25 cellular contexts compared by ENCODE assay signal in genomic region chr5:116892993-116893392, GRCh38.
"Had no signal": no experiment of that assay in that cellular context is flagged by ENCODE, and none has a peak within 500 bp of the region (broad histone marks: within the 10 kb centered on the region; RNA-seq: fewer than 3 reads in every experiment).

No MANE protein-coding gene starts in this region.

- H3K27me3 ChIP-seq: gastrocnemius medialis, neutrophil, right atrium auricular region, sigmoid colon, stomach, thyroid gland, vagina had no signal

- DNase-seq: effector CD8-positive, alpha-beta T cell; endodermal cell; foreskin fibroblast; gastrocnemius medialis; head of caudate nucleus; kidney; mucosa of descending colon; naive B cell; sigmoid colon; stimulated activated CD4-positive, alpha-beta T cell treated with anti-CD3 and anti-CD28 coated beads, Interleukin-2, amount 100 ng/mL, for 24 hours; stimulated activated CD4-positive, alpha-beta T cell treated with anti-CD3 and anti-CD28 coated beads, Interleukin-4, amount 100 ng/mL, for 24 hours; stimulated activated naive CD4-positive, alpha-beta T cell treated with Interleukin-2 at 50 U/mL for 16 hours; stomach; thyroid gland; trophoblast cell had no signal

- H3K36me3 ChIP-seq: gastrocnemius medialis, neutrophil, prostate gland, right atrium auricular region, sigmoid colon, stomach, thyroid gland, vagina had no signal

- H3K4me3 ChIP-seq: gastrocnemius medialis, lung, mucosa of descending colon, prostate gland, right atrium auricular region, sigmoid colon, stomach, thyroid gland, vagina had no signal

- H3K4me1 ChIP-seq: gastrocnemius medialis, prostate gland, right atrium auricular region, sigmoid colon, stomach, vagina had no signal

- H3K9me3 ChIP-seq: gastrocnemius medialis, mucosa of descending colon, neutrophil, prostate gland, right atrium auricular region, sigmoid colon, stomach, thyroid gland, vagina had no signal

- H3K27ac ChIP-seq: epithelial cell of prostate, gastrocnemius medialis, neutrophil, prostate gland, right atrium auricular region, sigmoid colon, stomach, thyroid gland, vagina had no signal

- FAIRE-seq: kidney had no signal

- ATAC-seq: esophagus mucosa; gastrocnemius medialis; left lobe of liver; mucosa of descending colon; natural killer cell treated with Interleukin-12 subunit alpha and Interleukin-12 subunit beta and Interleukin-15 and Interleukin-18, amount 100 ng/mL, for 72 hours; stimulated activated effector memory CD8-positive, alpha-beta T cell treated with anti-CD3 and anti-CD28 coated beads, Interleukin-12 subunit alpha, Interleukin-12 subunit beta, amount 100 ng/mL, for 72 hours had no signal
